16 cellular contexts compared by ENCODE assay signal in genomic region chr13:109630281-109630680, GRCh38.
DNase-seq lines count a peak whose midpoint lies in the region; ATAC-seq and TF ChIP-seq lines count a peak whose summit lies in the region.
"Had no signal": no experiment of that assay in that cellular context is flagged by ENCODE, and none has a peak within 500 bp of the region (broad histone marks: within the 10 kb centered on the region; RNA-seq: fewer than 3 reads in every experiment).

No MANE protein-coding gene starts in this region.

- DNase-seq in HCEC 1CT (peak; percentile 11), RWPE1 (ENCODE audit: low spot score) (no peak), fibroblast of peridontal ligament (ENCODE audit: extremely low read depth) (peak; percentile 15), COLO668 (lab: John Stamatoyannopoulos, UW; ENCODE audit: unreplicated experiment) (no peak), dedifferentiated amniotic fluid mesenchymal stem cell (ENCODE audit: extremely low spot score) (no peak)
- DNase-seq: ACHN; BE2C; C1 segment of cervical spinal cord; Caco-2; CD4-positive, CD25-positive, alpha-beta regulatory T cell; CD8-positive, alpha-beta memory T cell; GF-D8; GM23248; KG1 had no signal

- TF ChIP-seq CTCF in RWPE1 (conservative IDR thresholded peaks at IDR 0.05; ENCODE audit: low read depth), result no peak

- 0 out of 2 replicates have a peak overlapping the region, but pooled peaks have one; percentile 21 for H3K27ac ChIP-seq in RWPE1
- H3K27ac ChIP-seq: GM23248 had no signal

- ATAC-seq in HG03108 (IDR thresholded peaks at IDR 0.05; ENCODE audit: unreplicated experiment), result no peak
- ATAC-seq: HepG2 had no signal

- CTCF ChIA-PET in RWPE1 (lab: Yijun Ruan, JAX), result no interaction called here

- POLR2A ChIA-PET in RWPE1 (lab: Yijun Ruan, JAX; ENCODE audit: low non-redundant PET), result interaction anchor here (0.6 kb wide), 1 partner anchor 137 kb away, joined by 9 read pairs; no protein-coding TSS in a partner anchor

Comparison
In these comparisons a context has a peak if more than half of its experiments do, and no peak if none do; other contexts are left out.
1. DNase-seq: peak in HCEC 1CT (single experiment) and fibroblast of peridontal ligament (single experiment); none in RWPE1 (single experiment), COLO668 (single experiment) and dedifferentiated amniotic fluid mesenchymal stem cell (single experiment).